ENCODE assay signal across 8 cellular contexts in the genomic region with DNA sequence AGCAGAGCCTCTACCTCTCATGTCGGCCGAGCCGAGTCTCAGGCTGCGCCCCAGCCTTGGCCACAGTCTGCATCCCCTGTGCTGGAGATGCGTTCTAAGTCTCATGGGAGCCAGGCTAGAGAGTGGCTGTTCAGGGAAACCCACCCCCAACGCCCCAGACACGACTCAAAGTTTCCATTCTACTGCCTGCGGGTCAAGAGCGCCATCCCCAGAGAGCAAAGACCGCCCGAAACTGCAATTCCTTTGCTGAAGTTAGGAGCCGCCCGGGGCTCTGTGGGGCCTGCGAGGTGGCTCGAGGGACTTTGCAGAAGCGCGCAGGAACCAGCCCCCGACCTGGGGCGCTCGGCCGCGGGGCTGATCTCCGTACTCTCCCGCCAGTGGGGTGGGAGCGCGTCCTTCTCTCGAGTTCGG. TPM values are rescaled to one million over a fixed set of nuclear protein-coding genes. Genes with fewer than 3 reads are reported as not detected.
DNase-seq lines count a peak whose midpoint lies in the region; ATAC-seq, FAIRE-seq and TF ChIP-seq lines count a peak whose summit lies in the region.

No MANE protein-coding gene starts in this region.

- H3K4me3 ChIP-seq in HUES64 (ENCODE audit: low read length) (peak overlapping the region; percentile 53), choroid plexus epithelial cell (ENCODE audit: low read depth, low read length) (peak overlapping the region; percentile 52), mucosa of stomach (ENCODE audit: low read length) (no peak overlapping the region)

- H3K9me3 ChIP-seq in ES-I3 (ENCODE audit: control insufficient read depth, insufficient read depth, low read length) (no peaks in the 10 kb centered on the region), HUES64 (ENCODE audit: insufficient read depth, low read depth, low read length) (no peaks in the 10 kb centered on the region), mucosa of stomach (ENCODE audit: control insufficient read depth, low read length) (no peaks in the 10 kb centered on the region)

- DNase-seq in choroid plexus epithelial cell (ENCODE audit: low read depth), result no peak
- DNase-seq in T-helper 9 cell, result no peak
- DNase-seq in A172 (ENCODE audit: low spot score), result no peak
- no peak for DNase-seq in D721Med (ENCODE audit: insufficient read length, low spot score)

- no peak overlapping the region for H3K27ac ChIP-seq in HUES64 (ENCODE audit: low read depth, low read length)

- no peaks in the 10 kb centered on the region for H3K36me3 ChIP-seq in ES-I3 (ENCODE audit: insufficient read depth, low read length)
- no peaks in the 10 kb centered on the region for H3K36me3 ChIP-seq in HUES64 (ENCODE audit: insufficient read depth, low read length)
- no peaks in the 10 kb centered on the region for H3K36me3 ChIP-seq in mucosa of stomach (ENCODE audit: control insufficient read depth, insufficient read depth, low read length)

- peak; percentile 34 for ATAC-seq in GM21390 (IDR thresholded peaks at IDR 0.05; ENCODE audit: unreplicated experiment)

- 9% methylated on average over 28 of the region's 28 CpGs for WGBS in HUES64

- no peak for FAIRE-seq in D721Med (lab: Jason Lieb, UNC)

- H3K27me3 ChIP-seq in HUES64 (ENCODE audit: insufficient read depth, low read length), result peaks cover 23% of the 10 kb centered on the region
- H3K27me3 ChIP-seq in mucosa of stomach (ENCODE audit: control insufficient read depth, insufficient read depth, low read length), result no peaks in the 10 kb centered on the region

- TF ChIP-seq CTCF in choroid plexus epithelial cell (conservative IDR thresholded peaks at IDR 0.05; ENCODE audit: low read depth, low read length) (no peak), D721Med (IDR thresholded peaks at IDR 0.05; ENCODE audit: insufficient read depth, missing control alignments) (no peak)

- peaks cover 20% of the 10 kb centered on the region; the same call in 1 of the 2 replicates for H3K4me1 ChIP-seq in ES-I3 (ENCODE audit: insufficient read depth, low read length)
- H3K4me1 ChIP-seq in HUES64 (ENCODE audit: insufficient read depth, low read length), result no peaks in the 10 kb centered on the region
- peaks cover 24% of the 10 kb centered on the region for H3K4me1 ChIP-seq in mucosa of stomach (ENCODE audit: control insufficient read depth, insufficient read depth, low read length)

- H3K9ac ChIP-seq in ES-I3 (ENCODE audit: low read depth, low read length) (peak overlapping the region; percentile 76), HUES64 (ENCODE audit: low read depth, low read length) (peak overlapping the region; percentile 52; the same call in 1 of the 2 replicates), mucosa of stomach (ENCODE audit: low read length) (peak overlapping the region; percentile 47)

RNA-seq across cellular contexts. Expression of a gene that starts 10.0 kb away (rescaled TPM):
- polyA plus RNA-seq in HUES64 (2013, experiment 1 of 2), result 0.40 TPM
- polyA plus RNA-seq in HUES64 (2013, experiment 2 of 2), result 0.82 TPM
- total RNA-seq in A172 (2014; rRNA removed; shearing (Covaris generic)), result 8.0 and 8.6 TPM in 2 replicates

RNA-seq across cellular contexts. Expression of a gene that starts 45.3 kb away (rescaled TPM):
- polyA plus RNA-seq in HUES64 (2013, experiment 1 of 2), result 34.4 TPM
- 36.2 TPM for polyA plus RNA-seq in HUES64 (2013, experiment 2 of 2)
- 18.5 and 21.1 TPM in 2 replicates for total RNA-seq in A172 (2014; rRNA removed; shearing (Covaris generic))

RNA-seq across cellular contexts. Expression of a gene that starts 51.4 kb away (rescaled TPM):
- 4.8 TPM for polyA plus RNA-seq in HUES64 (2013, experiment 1 of 2)
- 5.3 TPM for polyA plus RNA-seq in HUES64 (2013, experiment 2 of 2)
- total RNA-seq in A172 (2014; rRNA removed; shearing (Covaris generic)), result not detected in 2 replicates
